In genomic region chr6:80454661-80455365, GRCh38 we compare ENCODE assay signal across 13 cellular contexts.
A peak's percentile ranks its signal among the peaks of the same experiment; 100 is the strongest.
DNase-seq lines count a peak whose midpoint lies in the region; ATAC-seq and TF ChIP-seq lines count a peak whose summit lies in the region.
"Had no signal": no experiment of that assay in that cellular context is flagged by ENCODE, and none has a peak within 500 bp of the region (broad histone marks: within the 10 kb centered on the region; RNA-seq: fewer than 3 reads in every experiment).

No MANE protein-coding gene starts in this region.

- CTCF ChIA-PET in PC-3 (lab: Charles Lee) = interaction anchor here (0.6 kb wide), 1 partner anchor 14 kb away, joined by 3 read pairs; no protein-coding TSS in a partner anchor

- H3K4me1 ChIP-seq in PC-3 (ENCODE audit: insufficient read depth, low read length) (peaks cover 49% of the 10 kb centered on the region), esophagus squamous epithelium (peaks cover 23 to 64% (median 32%) of the 10 kb centered on the region in 3 donors), gastroesophageal sphincter (peaks cover 0 to 32% (median 4%) of the 10 kb centered on the region in 3 donors)

- no peak for TF ChIP-seq POLR2A in esophagus squamous epithelium (IDR thresholded peaks at IDR 0.05)
- no peak for TF ChIP-seq POLR2A in gastroesophageal sphincter (IDR thresholded peaks at IDR 0.05)

- H3K36me3 ChIP-seq in PC-3 (ENCODE audit: low read depth, low read length) (no peaks in the 10 kb centered on the region), esophagus squamous epithelium (no peaks in the 10 kb centered on the region), gastroesophageal sphincter (no peaks in the 10 kb centered on the region)

- BruUV-seq in PC-3 (replicated peaks; lab: Mats Ljungman, UMichigan) = no TSS peak

- no peaks in the 10 kb centered on the region for H4K20me1 ChIP-seq in PC-3 (ENCODE audit: low read length)

- POLR2A ChIA-PET in PC-3 (lab: Charles Lee; ENCODE audit: unreplicated experiment) = no interaction called here

- H3K79me2 ChIP-seq in PC-3 (ENCODE audit: low read length) = no peaks in the 10 kb centered on the region

- DNase-seq in HFF-Myc (ENCODE audit: extremely low read depth, low read depth) (peak; percentile 47), PC-3 (peak; percentile 72), esophagus squamous epithelium (lab: John Stamatoyannopoulos, UW) (no peak), ecto neural progenitor cell (ENCODE audit: low spot score) (no peak), NCI-H1048 (lab: John Stamatoyannopoulos, UW) (no peak)
- DNase-seq: activated CD4-positive, alpha-beta T cell treated with anti-CD3 and anti-CD28 coated beads, Interleukin-2, amount 50 U/mL, for 48 hours; DMS79; glutamatergic neuron had no signal

- no peak for TF ChIP-seq EP300 in gastroesophageal sphincter (IDR thresholded peaks at IDR 0.05)

- intact Hi-C loops in PC-3 (cut with micrococcal nuclease) (loop anchor here (5.0 kb wide), 1 partner anchor 118 kb away; no protein-coding TSS in a partner anchor), esophagus squamous epithelium (cut with DNase I) (no loop called here)

- TF ChIP-seq CTCF in HFF-Myc (IDR thresholded peaks at IDR 0.05; ENCODE audit: low read depth, low read length, missing control alignments) = no peak
- no peak for TF ChIP-seq CTCF in PC-3 (conservative IDR thresholded peaks at IDR 0.05; ENCODE audit: low read depth, low read length)
- TF ChIP-seq CTCF in esophagus squamous epithelium (IDR thresholded peaks at IDR 0.05) = no peak
- TF ChIP-seq CTCF in gastroesophageal sphincter (IDR thresholded peaks at IDR 0.05) = no peak

- 0 out of 2 replicates have a peak overlapping the region, but pooled peaks have one; percentile 23 for H2AFZ ChIP-seq in PC-3 (ENCODE audit: low read length)

- no peak overlapping the region for H3K4me3 ChIP-seq in HFF-Myc (replicated peaks; ENCODE audit: low read depth, low read length)
- H3K4me3 ChIP-seq in PC-3 (ENCODE audit: low read length) = no peak overlapping the region
- H3K4me3 ChIP-seq in esophagus squamous epithelium = no peak overlapping the region
- no peak overlapping the region for H3K4me3 ChIP-seq in skin epidermis
- no peak overlapping the region for H3K4me3 ChIP-seq in gastroesophageal sphincter
- H3K4me3 ChIP-seq: SK-N-MC, tibial nerve had no signal

- H3K9me3 ChIP-seq in PC-3 (ENCODE audit: low read length) (no peaks in the 10 kb centered on the region), esophagus squamous epithelium (no peaks in the 10 kb centered on the region), gastroesophageal sphincter (no peaks in the 10 kb centered on the region)
- H3K9me3 ChIP-seq: tibial nerve had no signal

- peaks cover 9% of the 10 kb centered on the region for H3F3A ChIP-seq in PC-3 (ENCODE audit: low read length, unreplicated experiment)

- peak overlapping the region; percentile 57 for H3K4me2 ChIP-seq in PC-3 (ENCODE audit: low read length)

- peak overlapping the region; percentile 99 for H3K27ac ChIP-seq in PC-3 (ENCODE audit: low read length)
- H3K27ac ChIP-seq in esophagus squamous epithelium = peak overlapping the region; percentile 24 to 86 (median 70)
- peak overlapping the region in 12 of 21 experiments; percentile 4 to 63 (median 44) for H3K27ac ChIP-seq in skin epidermis
- H3K27ac ChIP-seq in gastroesophageal sphincter = no peak overlapping the region
- H3K27ac ChIP-seq: C4-2B, SK-N-MC, tibial nerve had no signal

- H3K27me3 ChIP-seq in PC-3 (ENCODE audit: low read length) (no peaks in the 10 kb centered on the region), esophagus squamous epithelium (no peaks in the 10 kb centered on the region), gastroesophageal sphincter (no peaks in the 10 kb centered on the region)
- H3K27me3 ChIP-seq: tibial nerve had no signal

- 28 to 45% methylated on average over 4 of the region's 4 CpGs for WGBS in esophagus squamous epithelium, 2 donors
- 89 to 91% methylated on average over 4 of the region's 4 CpGs for WGBS in gastroesophageal sphincter (ENCODE audit: low coverage in 1 of 2), 2 donors

- peak; percentile 58 for ATAC-seq in PC-3
- no peak for ATAC-seq in gastroesophageal sphincter

- peak overlapping the region; percentile 71 for H3K9ac ChIP-seq in PC-3 (ENCODE audit: low read length)

- no peaks in the 10 kb centered on the region for H3K9me2 ChIP-seq in PC-3 (replicated peaks; ENCODE audit: low read length)

Comparison
In these comparisons a context has a peak if more than half of its experiments do, and no peak if none do; other contexts are left out.
1. DNase-seq: peak in HFF-Myc (single experiment) and PC-3 (single experiment); none in esophagus squamous epithelium (single experiment), ecto neural progenitor cell (single experiment) and NCI-H1048 (single experiment).
2. H3K27ac ChIP-seq: peak in PC-3 (single experiment), esophagus squamous epithelium (4 of 4) and skin epidermis (12 of 21); none in gastroesophageal sphincter (0 of 4).